ENCODE assay signal across 11 cellular contexts in the genomic region with DNA sequence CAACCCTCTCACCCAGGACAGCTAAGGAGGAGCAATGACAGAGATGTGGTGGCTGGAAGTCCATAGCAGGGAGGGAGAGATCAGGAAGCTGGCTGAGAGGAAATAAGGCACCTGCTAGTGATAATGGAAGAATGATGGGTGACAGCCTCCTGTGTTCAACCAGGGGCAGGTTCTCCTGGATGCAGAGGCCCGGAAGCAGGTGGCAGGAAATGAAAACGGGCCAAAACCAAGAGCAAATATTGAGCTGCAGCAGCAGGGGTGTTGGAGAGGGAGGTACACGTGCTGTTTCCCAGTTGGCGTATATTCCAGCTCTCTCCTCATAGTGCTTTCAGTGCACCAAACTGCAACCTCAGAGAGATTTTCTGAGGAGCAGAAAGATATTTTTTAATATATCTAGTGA.
DNase-seq lines count a peak whose midpoint lies in the region; ATAC-seq and TF ChIP-seq lines count a peak whose summit lies in the region.
"Had no signal": no experiment of that assay in that cellular context is flagged by ENCODE, and none has a peak within 500 bp of the region (broad histone marks: within the 10 kb centered on the region; RNA-seq: fewer than 3 reads in every experiment).

No MANE protein-coding gene starts in this region.

- POLR2A ChIA-PET in naive thymus-derived CD4-positive, alpha-beta T cell (lab: Charles Lee), result interaction anchor here (1.0 kb wide), 1 partner anchor 215 kb away, joined by 3 read pairs; no protein-coding TSS in a partner anchor

- H3K9me3 ChIP-seq in naive thymus-derived CD4-positive, alpha-beta T cell (ENCODE audit: control insufficient read depth in 2 of 3, low read length in 3 of 3), result no peaks in the 10 kb centered on the region
- H3K9me3 ChIP-seq: thyroid gland had no signal

- H3K27me3 Mint-ChIP-seq in naive thymus-derived CD4-positive, alpha-beta T cell, result peaks cover 0 to 2% (median 0%) of the 10 kb centered on the region in 5 donors

- H3K4me3 Mint-ChIP-seq in naive thymus-derived CD4-positive, alpha-beta T cell, result peak overlapping the region in 8 of 10 donors; percentile 1 to 65 (median 40)

- peak; percentile 57 to 99 (median 91) for DNase-seq in NCI-H1417 (lab: John Stamatoyannopoulos, UW)
- DNase-seq in naive thymus-derived CD4-positive, alpha-beta T cell, result peak in 5 of 9 donors; percentile 16 to 28 (median 22)
- DNase-seq: IMR-90, left cardiac atrium had no signal

- peaks cover 4 to 18% (median 13%) of the 10 kb centered on the region in 7 donors for H3K4me1 Mint-ChIP-seq in naive thymus-derived CD4-positive, alpha-beta T cell

- no peaks in the 10 kb centered on the region for H3K36me3 ChIP-seq in naive thymus-derived CD4-positive, alpha-beta T cell (ENCODE audit: control insufficient read depth in 2 of 3, insufficient read depth in 3 of 3, low read length in 3 of 3)
- H3K36me3 ChIP-seq: thyroid gland had no signal

- intact Hi-C loops in naive thymus-derived CD4-positive, alpha-beta T cell (cut with micrococcal nuclease), result no loop called here

- H3K27me3 ChIP-seq in naive thymus-derived CD4-positive, alpha-beta T cell (ENCODE audit: control insufficient read depth in 2 of 2, insufficient read depth in 2 of 2, low read length in 2 of 2), result no peaks in the 10 kb centered on the region
- H3K27me3 ChIP-seq: thyroid gland had no signal

- ATAC-seq in GM19395 (IDR thresholded peaks at IDR 0.05; ENCODE audit: unreplicated experiment) (peak; percentile 50), GM21390 (IDR thresholded peaks at IDR 0.05; ENCODE audit: unreplicated experiment) (no peak), HG03342 (IDR thresholded peaks at IDR 0.05; ENCODE audit: unreplicated experiment) (no peak), HG03378 (IDR thresholded peaks at IDR 0.05; ENCODE audit: unreplicated experiment) (no peak)
- no peak for ATAC-seq in naive thymus-derived CD4-positive, alpha-beta T cell
- ATAC-seq: left cardiac atrium had no signal

- H3K27ac ChIP-seq in naive thymus-derived CD4-positive, alpha-beta T cell (ENCODE audit: low read depth, low read length), result no peak overlapping the region
- H3K27ac ChIP-seq: parathyroid adenoma, thyroid gland had no signal

- H3K4me1 ChIP-seq in naive thymus-derived CD4-positive, alpha-beta T cell (ENCODE audit: control insufficient read depth in 2 of 2, insufficient read depth in 2 of 2, low read length in 2 of 2), result peaks cover 8 to 9% of the 10 kb centered on the region in 2 donors
- H3K4me1 ChIP-seq: parathyroid adenoma, thyroid gland had no signal

- CTCF ChIA-PET in naive thymus-derived CD4-positive, alpha-beta T cell (lab: Charles Lee), result no interaction called here

- H3K9me3 Mint-ChIP-seq in naive thymus-derived CD4-positive, alpha-beta T cell, result peaks cover 0 to 7% (median 0%) of the 10 kb centered on the region in 11 donors

- peak overlapping the region in 5 of 9 donors; percentile 5 to 88 (median 9) for H3K27ac Mint-ChIP-seq in naive thymus-derived CD4-positive, alpha-beta T cell

- no peak overlapping the region for H3K4me3 ChIP-seq in naive thymus-derived CD4-positive, alpha-beta T cell (ENCODE audit: low read length)
- H3K4me3 ChIP-seq: thyroid gland had no signal

- H3K36me3 Mint-ChIP-seq in naive thymus-derived CD4-positive, alpha-beta T cell, result peaks cover 0 to 4% (median 0%) of the 10 kb centered on the region in 5 donors

TF ChIP-seq in PFSK-1, 5 proteins besides CTCF, POLR2A, EP300 and RAD21:
- TF ChIP-seq TAF1 (IDR thresholded peaks at IDR 0.05; ENCODE audit: borderline replicate concordance, insufficient read depth, low read length), result no peak
- no peak for TF ChIP-seq SIN3A (IDR thresholded peaks at IDR 0.05; ENCODE audit: borderline replicate concordance, insufficient read depth, low read length)
- peak; percentile 23 for TF ChIP-seq FOXP2 (optimal IDR thresholded peaks at IDR 0.05; ENCODE audit: borderline replicate concordance, extremely low read depth, extremely low read length, insufficient read depth)
